8 cellular contexts compared by ENCODE assay signal in genomic region chr7:73557108-73557396, GRCh38. TPM values are rescaled to one million over a fixed set of nuclear protein-coding genes. Genes with fewer than 3 reads are reported as not detected.
DNase-seq lines count a peak whose midpoint lies in the region; ATAC-seq and TF ChIP-seq lines count a peak whose summit lies in the region.

No MANE protein-coding gene starts in this region.

- H3K27ac ChIP-seq in esophagus muscularis mucosa (replicated peaks in 1 of 4): peak overlapping the region; percentile 99 to 100 (median 100)
- peak overlapping the region; percentile 43 for H3K27ac ChIP-seq in muscle layer of colon (ENCODE audit: low read depth, low read length)

- intact Hi-C loops in esophagus muscularis mucosa (cut with DNase I): loop anchor here (5.0 kb wide), 1 partner anchor 35 kb away; the partner anchor contains the start of gene BAZ1B

- peaks cover 0 to 30% (median 25%) of the 10 kb centered on the region in 4 donors for H3K36me3 ChIP-seq in esophagus muscularis mucosa
- peaks cover 16% of the 10 kb centered on the region for H3K36me3 ChIP-seq in muscle layer of colon (ENCODE audit: insufficient read depth, low read length)

- peaks cover 21 to 41% (median 38%) of the 10 kb centered on the region in 4 donors for H3K4me1 ChIP-seq in esophagus muscularis mucosa
- H3K4me1 ChIP-seq in muscle layer of colon (ENCODE audit: insufficient read depth, low read length): peaks cover 23% of the 10 kb centered on the region

- in situ Hi-C loops in KBM-7 (cut with MboI; ENCODE audit: low pct_unique_long_range_greater_than_20kb, low sequenced_read_pairs): no loop called here

- H3K4me1 Mint-ChIP-seq in activated T-cell treated with anti-CD3 and anti-CD28 coated beads, Interleukin-2, amount 50 U/mL, for 72 hours (ENCODE audit: low read depth): peaks cover 45% of the 10 kb centered on the region

- H3K36me3 Mint-ChIP-seq in activated T-cell treated with anti-CD3 and anti-CD28 coated beads, Interleukin-2, amount 50 U/mL, for 72 hours (ENCODE audit: insufficient read depth in 2 of 2): peaks cover 4 to 7% of the 10 kb centered on the region in 2 donors

- H3K27me3 ChIP-seq in esophagus muscularis mucosa (no peaks in the 10 kb centered on the region), muscle layer of colon (ENCODE audit: control insufficient read depth in 1 of 2, insufficient read depth in 2 of 2, low read length in 2 of 2) (no peaks in the 10 kb centered on the region)

- peak overlapping the region; percentile 91 for H3K27ac Mint-ChIP-seq in activated T-cell treated with anti-CD3 and anti-CD28 coated beads, Interleukin-2, amount 50 U/mL, for 72 hours

- 0% methylated on average over 1 of the region's 36 CpGs for WGBS in esophagus muscularis mucosa

- peak overlapping the region; percentile 85 to 98 (median 88) for H3K4me3 ChIP-seq in esophagus muscularis mucosa
- peak overlapping the region; percentile 95 to 98 for H3K4me3 ChIP-seq in muscle layer of colon (ENCODE audit: low read depth in 1 of 2, low read length in 2 of 2)

- H3K9me3 ChIP-seq in esophagus muscularis mucosa (no peaks in the 10 kb centered on the region), muscle layer of colon (ENCODE audit: low read length) (no peaks in the 10 kb centered on the region)

- peak overlapping the region; percentile 92 to 95 for H3K4me3 Mint-ChIP-seq in activated T-cell treated with anti-CD3 and anti-CD28 coated beads, Interleukin-2, amount 50 U/mL, for 72 hours

- H3K27me3 Mint-ChIP-seq in activated T-cell treated with anti-CD3 and anti-CD28 coated beads, Interleukin-2, amount 50 U/mL, for 72 hours (ENCODE audit: low read depth): no peaks in the 10 kb centered on the region

- H3K9ac ChIP-seq in muscle layer of colon (ENCODE audit: low read length): peak overlapping the region; percentile 90

- peak in 1 of 3 experiments; percentile 6 for TF ChIP-seq CTCF in esophagus muscularis mucosa (IDR thresholded peaks at IDR 0.05)

- DNase-seq in DMS153 (lab: John Stamatoyannopoulos, UW) (peak; percentile 86), KBM-7 (peak; percentile 94), OCI-M2 (lab: John Stamatoyannopoulos, UW; ENCODE audit: unreplicated experiment) (peak; percentile 41), esophagus muscularis mucosa (ENCODE audit: extremely low spot score) (peak; percentile 98)
- DNase-seq in activated T-cell treated with anti-CD3 and anti-CD28 coated beads, Interleukin-2, amount 50 U/mL, for 72 hours: peak; percentile 94 to 96
- DNase-seq in stimulated activated CD8-positive, alpha-beta memory T cell treated with anti-CD3 and anti-CD28 coated beads, Interleukin-7, amount 100 ng/mL, for 1 hour (ENCODE audit: low read depth in 2 of 2): peak; percentile 73 to 75

- peak; percentile 83 for ATAC-seq in GM21723 (IDR thresholded peaks at IDR 0.05; ENCODE audit: unreplicated experiment)
- peak; percentile 93 for ATAC-seq in activated T-cell treated with anti-CD3 and anti-CD28 coated beads, Interleukin-2, amount 50 U/mL, for 72 hours (replicated peaks in 1 of 2)

- no peak for TF ChIP-seq EP300 in esophagus muscularis mucosa (IDR thresholded peaks at IDR 0.05)

- no peak for TF ChIP-seq POLR2A in esophagus muscularis mucosa (IDR thresholded peaks at IDR 0.05; ENCODE audit: low read depth)

- no peaks in the 10 kb centered on the region for H3K9me3 Mint-ChIP-seq in activated T-cell treated with anti-CD3 and anti-CD28 coated beads, Interleukin-2, amount 50 U/mL, for 72 hours

RNA-seq across cellular contexts. Expression of gene BCL7B, which starts 0.4 kb away (rescaled TPM):
- total RNA-seq in activated T-cell treated with anti-CD3 and anti-CD28 coated beads, Interleukin-2, amount 50 U/mL, for 72 hours: 10 to 100 TPM; 64.7 to 71.6 TPM
- total RNA-seq in esophagus muscularis mucosa: 100 to 1,000 TPM; 107 to 131 (median 109) TPM

RNA-seq across cellular contexts. Expression of gene TBL2, which starts 21.3 kb away (rescaled TPM):
- total RNA-seq in activated T-cell treated with anti-CD3 and anti-CD28 coated beads, Interleukin-2, amount 50 U/mL, for 72 hours: 10 to 100 TPM; 27.7 to 29.6 TPM
- total RNA-seq in esophagus muscularis mucosa: 10 to 100 TPM; 19.1 to 52.5 (median 38.2) TPM

RNA-seq across cellular contexts. Expression of gene BAZ1B, which starts 35.0 kb away (rescaled TPM):
- 100 to 1,000 TPM in 1 of 2 donors, 10 to 100 TPM in 1; 94.5 to 105 TPM for total RNA-seq in activated T-cell treated with anti-CD3 and anti-CD28 coated beads, Interleukin-2, amount 50 U/mL, for 72 hours
- 10 to 100 TPM; 55.3 to 72.2 (median 66.2) TPM for total RNA-seq in esophagus muscularis mucosa

Comparison
In these comparisons a context has a peak if more than half of its experiments do, and no peak if none do; other contexts are left out.
1. Peak in every context shown above with its lines: DNase-seq, ATAC-seq, H3K4me3 ChIP-seq and H3K27ac ChIP-seq.
2. DNase-seq: peak in every context shown above with its lines; median percentile 98 in esophagus muscularis mucosa; 95 in activated T-cell treated with anti-CD3 and anti-CD28 coated beads, Interleukin-2, amount 50 U/mL, for 72 hours; 94 in KBM-7; 86 in DMS153; 74 in stimulated activated CD8-positive, alpha-beta memory T cell treated with anti-CD3 and anti-CD28 coated beads, Interleukin-7, amount 100 ng/mL, for 1 hour; 41 in OCI-M2.